Comparison of ENCODE assay signal across 1 cellular context in the genomic region with DNA sequence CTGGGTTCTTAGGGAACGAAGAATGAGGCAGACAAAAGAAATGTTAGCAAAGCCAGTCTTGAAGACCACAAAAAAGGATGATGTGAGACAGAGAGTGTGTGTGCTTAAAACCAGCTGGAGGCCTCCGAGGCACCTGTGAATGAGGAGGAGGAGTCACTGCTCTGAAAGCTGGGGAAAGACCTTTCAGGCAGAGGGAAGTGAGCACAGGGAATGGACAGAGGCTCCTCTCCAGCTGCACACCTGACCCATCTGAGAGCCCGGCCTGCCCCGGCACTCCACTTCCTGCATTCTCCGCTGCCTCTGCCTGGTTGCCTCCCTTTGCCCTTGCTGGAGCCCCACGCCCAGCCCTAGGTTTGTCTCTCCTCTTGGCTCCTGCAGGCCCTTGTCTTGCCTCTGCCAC.
TF ChIP-seq lines count a peak whose summit lies in the region.

No MANE protein-coding gene starts in this region.

TF ChIP-seq in H1, 55 proteins besides CTCF, POLR2A, EP300 and RAD21:
- TF ChIP-seq PHF8 (conservative IDR thresholded peaks at IDR 0.05; ENCODE audit: low read depth, low read length) = no peak
- TF ChIP-seq POU5F1 (IDR thresholded peaks at IDR 0.05; ENCODE audit: low read depth, low read length) = no peak
